Comparison of ENCODE assay signal across 17 cellular contexts in the genomic region with DNA sequence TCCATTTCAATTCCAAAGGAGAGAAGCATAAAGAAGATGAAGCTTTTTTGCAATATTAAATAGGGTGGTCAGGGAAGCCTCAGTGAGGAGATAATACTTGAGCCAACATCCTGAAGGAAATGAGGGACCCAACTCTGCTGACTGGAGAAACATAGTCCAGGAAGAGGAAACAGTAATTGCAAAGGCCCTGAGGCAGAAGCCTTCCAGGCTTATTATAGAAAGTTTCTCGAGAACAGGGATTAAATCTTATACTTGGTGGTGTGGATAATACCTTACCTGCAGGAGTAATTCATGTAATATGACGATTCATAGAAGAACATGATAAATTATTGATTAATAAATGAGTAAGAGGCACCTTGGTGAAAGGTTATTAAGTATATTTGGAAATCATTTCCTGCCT. TPM values are rescaled to one million over a fixed set of nuclear protein-coding genes. Genes with fewer than 3 reads are reported as not detected.
DNase-seq lines count a peak whose midpoint lies in the region; ATAC-seq, FAIRE-seq and TF ChIP-seq lines count a peak whose summit lies in the region.
"Had no signal": no experiment of that assay in that cellular context is flagged by ENCODE, and none has a peak within 500 bp of the region (broad histone marks: within the 10 kb centered on the region; RNA-seq: fewer than 3 reads in every experiment).

No MANE protein-coding gene starts in this region.

- peaks cover 21% of the 10 kb centered on the region for H3K4me1 Mint-ChIP-seq in activated naive CD4-positive, alpha-beta T cell treated with anti-CD3 and anti-CD28 coated beads, Interleukin-2, amount 50 U/mL, for 24 hours

- H3K9me3 Mint-ChIP-seq in activated naive CD4-positive, alpha-beta T cell treated with anti-CD3 and anti-CD28 coated beads, Interleukin-2, amount 50 U/mL, for 24 hours = no peaks in the 10 kb centered on the region

- peaks cover 9% of the 10 kb centered on the region for H3K36me3 Mint-ChIP-seq in activated naive CD4-positive, alpha-beta T cell treated with anti-CD3 and anti-CD28 coated beads, Interleukin-2, amount 50 U/mL, for 24 hours

- no peak for DNase-seq in activated naive CD4-positive, alpha-beta T cell treated with anti-CD3 and anti-CD28 coated beads, Interleukin-2, amount 50 U/mL, for 16 hours
- DNase-seq in endothelial cell of umbilical vein (ENCODE audit: low read depth, low spot score) (no peak), head of caudate nucleus (no peak), pancreas (no peak)
- DNase-seq: activated CD4-positive, alpha-beta T cell treated with anti-CD3 and anti-CD28 coated beads for 4 hours; activated T-cell treated with anti-CD3 and anti-CD28 coated beads for 4 hours; adrenal gland; EL; foreskin keratinocyte; NCI-H146; SHP77 treated with DMSO at 0.1 percent for 48 hours; T1000 had no signal

- peaks cover 28% of the 10 kb centered on the region for H3K36me3 ChIP-seq in OCI-LY1 (ENCODE audit: insufficient read depth, low read length)
- H3K36me3 ChIP-seq in endothelial cell of umbilical vein (ENCODE audit: control insufficient read depth in 2 of 2, extremely low read depth in 1 of 2, insufficient read depth in 2 of 2, low read length in 2 of 2) = no peaks in the 10 kb centered on the region
- no peaks in the 10 kb centered on the region for H3K36me3 ChIP-seq in parathyroid adenoma (ENCODE audit: control insufficient read depth, insufficient read depth, low read length)
- no peaks in the 10 kb centered on the region for H3K36me3 ChIP-seq in pancreas
- H3K36me3 ChIP-seq: adrenal gland had no signal

- H3K4me1 ChIP-seq in OCI-LY1 (ENCODE audit: insufficient read depth, low read length, severe bottlenecking) (peaks cover 34% of the 10 kb centered on the region), endothelial cell of umbilical vein (ENCODE audit: control insufficient read depth, extremely low read depth, insufficient read depth, low read length) (peaks cover 9% of the 10 kb centered on the region), parathyroid adenoma (no peaks in the 10 kb centered on the region), pancreas (no peaks in the 10 kb centered on the region)

- TF ChIP-seq CTCF in OCI-LY1 (IDR thresholded peaks at IDR 0.05; ENCODE audit: low read length) (no peak), endothelial cell of umbilical vein (IDR thresholded peaks at IDR 0.05; ENCODE audit: extremely low read depth in 1 of 2, insufficient read depth in 1 of 2, low read depth in 1 of 2, low read length in 2 of 2) (no peak), parathyroid adenoma (IDR thresholded peaks at IDR 0.05) (no peak), pancreas (IDR thresholded peaks at IDR 0.05) (no peak)

- no peak overlapping the region for H3K27ac Mint-ChIP-seq in activated naive CD4-positive, alpha-beta T cell treated with anti-CD3 and anti-CD28 coated beads, Interleukin-2, amount 50 U/mL, for 24 hours

- WGBS in pancreas, 2 donors = 89 to 92% methylated on average over 2 of the region's 2 CpGs

- H4K20me1 ChIP-seq in OCI-LY1 (ENCODE audit: insufficient read depth, low read length) (no peaks in the 10 kb centered on the region), endothelial cell of umbilical vein (replicated peaks; ENCODE audit: control insufficient read depth, extremely low read depth, insufficient read depth, low read length) (no peaks in the 10 kb centered on the region)

- no peak overlapping the region for H3K4me3 ChIP-seq in OCI-LY1 (ENCODE audit: low read depth, low read length, poor library complexity, severe bottlenecking)
- H3K4me3 ChIP-seq in endothelial cell of umbilical vein (replicated peaks in 1 of 3; ENCODE audit: insufficient read depth in 1 of 3, low read depth in 1 of 3, low read length in 3 of 3) = no peak overlapping the region
- H3K4me3 ChIP-seq in parathyroid adenoma (ENCODE audit: low read depth, low read length) = no peak overlapping the region
- no peak overlapping the region for H3K4me3 ChIP-seq in pancreas

- H3K4me3 Mint-ChIP-seq in activated naive CD4-positive, alpha-beta T cell treated with anti-CD3 and anti-CD28 coated beads, Interleukin-2, amount 50 U/mL, for 24 hours = peak overlapping the region; percentile 38

- no peaks in the 10 kb centered on the region for H3K9me3 ChIP-seq in OCI-LY1 (ENCODE audit: low read length)
- H3K9me3 ChIP-seq in endothelial cell of umbilical vein (replicated peaks; ENCODE audit: control insufficient read depth, insufficient read depth, low read length) = no peaks in the 10 kb centered on the region
- no peaks in the 10 kb centered on the region for H3K9me3 ChIP-seq in parathyroid adenoma (ENCODE audit: control insufficient read depth, low read length)
- H3K9me3 ChIP-seq in pancreas = no peaks in the 10 kb centered on the region
- H3K9me3 ChIP-seq: adrenal gland, vagina had no signal

- ATAC-seq in HG03460 (IDR thresholded peaks at IDR 0.05; ENCODE audit: unreplicated experiment) (no peak), pancreas (no peak)

- dilution Hi-C loops in endothelial cell of umbilical vein (cut with MboI; ENCODE audit: extremely low pct_ligation_motif_present, low sequenced_read_pairs) = no loop called here

- H3K27me3 ChIP-seq in OCI-LY1 (ENCODE audit: insufficient read depth, low read length) (no peaks in the 10 kb centered on the region), endothelial cell of umbilical vein (ENCODE audit: control insufficient read depth in 2 of 2, insufficient read depth in 2 of 2, low read length in 2 of 2) (no peaks in the 10 kb centered on the region), parathyroid adenoma (ENCODE audit: control insufficient read depth, insufficient read depth, low read length) (no peaks in the 10 kb centered on the region), pancreas (no peaks in the 10 kb centered on the region)
- H3K27me3 ChIP-seq: adrenal gland, foreskin keratinocyte, vagina had no signal

- no peaks in the 10 kb centered on the region for H3K9me1 ChIP-seq in endothelial cell of umbilical vein (replicated peaks; ENCODE audit: control insufficient read depth, extremely low read depth, insufficient read depth, low read length)

- H3K79me2 ChIP-seq in OCI-LY1 (ENCODE audit: insufficient read depth, low read length) = peaks cover 39% of the 10 kb centered on the region
- H3K79me2 ChIP-seq in endothelial cell of umbilical vein (ENCODE audit: control insufficient read depth, insufficient read depth, low read length) = peaks cover 24% of the 10 kb centered on the region
- no peaks in the 10 kb centered on the region for H3K79me2 ChIP-seq in parathyroid adenoma

- intact Hi-C loops in endothelial cell of umbilical vein (cut with micrococcal nuclease) = loop anchor here (5.0 kb wide), 1 partner anchor 340 kb away; no protein-coding TSS in a partner anchor
- intact Hi-C loops in head of caudate nucleus (cut with DNase I) = loop anchor here (5.0 kb wide), 1 partner anchor 275 kb away; no protein-coding TSS in a partner anchor
- intact Hi-C loops in pancreas (cut with DNase I) = no loop called here

- H3K9me2 ChIP-seq in OCI-LY1 (ENCODE audit: low read depth, low read length) = no peaks in the 10 kb centered on the region

- no peaks in the 10 kb centered on the region for H3F3A ChIP-seq in OCI-LY1 (ENCODE audit: insufficient read depth, low read length)

- TF ChIP-seq POLR2A in endothelial cell of umbilical vein (IDR thresholded peaks at IDR 0.05; ENCODE audit: low read depth, low read length) = no peak

- H3K9ac ChIP-seq in OCI-LY1 (ENCODE audit: low read length) = no peak overlapping the region
- H3K9ac ChIP-seq in endothelial cell of umbilical vein (replicated peaks; ENCODE audit: extremely low read depth, insufficient read depth, low read length) = no peak overlapping the region
- no peak overlapping the region for H3K9ac ChIP-seq in parathyroid adenoma

- no TSS peak for BruUV-seq in endothelial cell of umbilical vein (replicated peaks; lab: Mats Ljungman, UMichigan)

- H2AFZ ChIP-seq in OCI-LY1 (ENCODE audit: low read length) = peak overlapping the region; percentile 1
- peak overlapping the region; percentile 31 for H2AFZ ChIP-seq in endothelial cell of umbilical vein (ENCODE audit: low read depth, low read length)
- peak overlapping the region; percentile 97 for H2AFZ ChIP-seq in parathyroid adenoma

- H3K27ac ChIP-seq in OCI-LY1 (ENCODE audit: low read depth, low read length, poor library complexity, severe bottlenecking) (peak overlapping the region; percentile 90), endothelial cell of umbilical vein (ENCODE audit: insufficient read depth, low read depth, low read length) (no peak overlapping the region), parathyroid adenoma (no peak overlapping the region), pancreas (no peak overlapping the region)

- POLR2A ChIA-PET in endothelial cell of umbilical vein (lab: Charles Lee) = no interaction called here

- CTCF ChIA-PET in endothelial cell of umbilical vein (lab: Charles Lee) = interaction anchor here (1.4 kb wide), 1 partner anchor 16 kb away, joined by 5 read pairs; no protein-coding TSS in a partner anchor

- H3K27me3 Mint-ChIP-seq in activated naive CD4-positive, alpha-beta T cell treated with anti-CD3 and anti-CD28 coated beads, Interleukin-2, amount 50 U/mL, for 24 hours = peaks cover 2% of the 10 kb centered on the region

- no peak for FAIRE-seq in endothelial cell of umbilical vein (lab: Jason Lieb, UNC)
- no peak for FAIRE-seq in pancreas (lab: Jason Lieb, UNC)

- H3K4me2 ChIP-seq in OCI-LY1 (ENCODE audit: low read length) = no peak overlapping the region
- H3K4me2 ChIP-seq in endothelial cell of umbilical vein (ENCODE audit: insufficient read depth, low read length) = no peak overlapping the region
- H3K4me2 ChIP-seq in parathyroid adenoma (ENCODE audit: low read length) = no peak overlapping the region

TF ChIP-seq in endothelial cell of umbilical vein, 7 proteins besides CTCF, POLR2A, EP300 and RAD21 (continues in another document):
- TF ChIP-seq EZH2 (IDR thresholded peaks at IDR 0.05; ENCODE audit: borderline replicate concordance, low read depth, low read length, severe bottlenecking) (no peak), FOS (IDR thresholded peaks at IDR 0.05; ENCODE audit: borderline replicate concordance, insufficient read depth, low read length) (no peak), MYC (IDR thresholded peaks at IDR 0.05; ENCODE audit: low read depth, low read length) (no peak), JUN (IDR thresholded peaks at IDR 0.05; ENCODE audit: borderline replicate concordance, insufficient read depth, insufficient read length, low read depth) (no peak)

RNA-seq across cellular contexts. Expression of gene RFC3, which starts 1.0 kb away (rescaled TPM):
- total RNA-seq in endothelial cell of umbilical vein (17.9 and 19.5 TPM in 2 replicates), pancreas (1 to 10 TPM; 2.4 to 4.0 (median 2.9) TPM)
- polyA plus RNA-seq in endothelial cell of umbilical vein (5.2 and 7.3 TPM in 2 replicates), pancreas (1 to 10 TPM; 1.4 to 5.7 TPM)
- polyA plus RNA-seq in endothelial cell of umbilical vein (2011; cell fraction: cytosol; rRNA removed) = 10.9 and 14.4 TPM in 2 replicates
- polyA plus RNA-seq in endothelial cell of umbilical vein (2011; cell fraction: nucleus; rRNA removed) = 17.3 and 33.9 TPM in 2 replicates
- 8.5 and 17.8 TPM in 2 replicates for polyA plus RNA-seq in endothelial cell of umbilical vein (2012)
- polyA minus RNA-seq in endothelial cell of umbilical vein = 9.8 and 11.5 TPM in 2 replicates
- polyA minus RNA-seq in endothelial cell of umbilical vein (2011; cell fraction: cytosol; rRNA and poly(A)+ RNA removed) = 29.4 TPM
- polyA minus RNA-seq in endothelial cell of umbilical vein (2011; cell fraction: nucleus; rRNA and poly(A)+ RNA removed) = 28.1 and 45.2 TPM in 2 replicates

Comparison
In these comparisons a context has a peak if more than half of its experiments do, and no peak if none do; other contexts are left out.
1. H2AFZ ChIP-seq: peak in every context shown above with its lines; median percentile 97 in parathyroid adenoma; 31 in endothelial cell of umbilical vein; 1 in OCI-LY1.
2. intact Hi-C loops: an anchor here in endothelial cell of umbilical vein (5.0 kb wide) and head of caudate nucleus (5.0 kb wide); none called in pancreas.